In the genomic region with DNA sequence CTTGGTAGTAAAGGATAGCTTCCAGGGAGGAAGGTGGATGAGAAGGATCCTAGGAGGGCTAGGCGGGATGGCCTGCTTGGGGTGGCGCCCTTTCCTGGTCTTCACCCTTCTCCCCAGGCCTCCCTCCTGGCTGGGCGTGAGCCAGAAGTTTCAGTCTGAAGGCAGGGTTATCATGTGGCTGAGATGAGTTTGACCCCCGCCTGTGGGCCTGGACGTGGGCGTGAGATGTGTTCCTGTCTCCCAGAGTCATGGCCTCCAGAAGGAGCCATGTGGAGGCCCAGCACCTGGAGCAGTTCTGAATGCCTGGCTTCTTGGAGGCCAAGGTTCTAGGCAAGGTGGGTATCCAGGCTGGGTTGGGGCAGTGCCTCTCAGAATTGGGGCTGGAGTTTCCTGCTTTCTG, we compare ENCODE assay signal across 9 cellular contexts. TPM values are rescaled to one million over a fixed set of nuclear protein-coding genes. Genes with fewer than 3 reads are reported as not detected.
A peak's percentile ranks its signal among the peaks of the same experiment; 100 is the strongest.
DNase-seq lines count a peak whose midpoint lies in the region; ATAC-seq and TF ChIP-seq lines count a peak whose summit lies in the region.
"Not testable (repeated sequence)": the region's sequence is repeated elsewhere in the genome, so short reads cannot be mapped to it uniquely, and the experiment has no call there.
"Had no signal": no experiment of that assay in that cellular context is flagged by ENCODE, and none has a peak within 500 bp of the region (broad histone marks: within the 10 kb centered on the region; RNA-seq: fewer than 3 reads in every experiment).

No MANE protein-coding gene starts in this region.

- POLR2A ChIA-PET in HEK293 (lab: Yijun Ruan, JAX), result not testable (repeated sequence)

- H3K4me1 ChIP-seq in HEK293 (ENCODE audit: control insufficient read depth, insufficient read depth, low read length); colonic mucosa; right lobe of liver; ovary (ENCODE audit: insufficient read depth); sigmoid colon: not testable (repeated sequence)

- not testable (repeated sequence) for TF ChIP-seq POLR2A in right lobe of liver (IDR thresholded peaks at IDR 0.05); ovary (IDR thresholded peaks at IDR 0.05); sigmoid colon (IDR thresholded peaks at IDR 0.05)

- DNase-seq in activated CD8-positive, alpha-beta memory T cell treated with anti-CD3 and anti-CD28 coated beads, Interleukin-2, amount 10 ng/mL, durations not matched to agents 7 days and 5 days, result peak; percentile 37
- DNase-seq in colonic mucosa (peak; percentile 7), right lobe of liver (peak in 2 of 3 donors; percentile 7 to 11), ovary (peak in 3 of 5 donors; percentile 2 to 8 (median 7)), sigmoid colon (peak; percentile 27), type B pancreatic cell (ENCODE audit: extremely low spot score, unreplicated experiment) (peak; percentile 51)

- TF ChIP-seq EP300 in ovary (IDR thresholded peaks at IDR 0.05); sigmoid colon (IDR thresholded peaks at IDR 0.05): not testable (repeated sequence)

- not testable (repeated sequence) for H3K36me3 Mint-ChIP-seq in activated CD8-positive, alpha-beta memory T cell treated with anti-CD3 and anti-CD28 coated beads, Interleukin-2, amount 10 ng/mL, durations not matched to agents 7 days and 5 days; type B pancreatic cell

- H3K27me3 ChIP-seq in colonic mucosa, right lobe of liver, ovary, sigmoid colon: not testable (repeated sequence)

- not testable (repeated sequence) for H3K4me1 Mint-ChIP-seq in activated CD8-positive, alpha-beta memory T cell treated with anti-CD3 and anti-CD28 coated beads, Interleukin-2, amount 10 ng/mL, durations not matched to agents 7 days and 5 days; type B pancreatic cell (ENCODE audit: unreplicated experiment)

- not testable (repeated sequence) for H3K27ac Mint-ChIP-seq in activated CD8-positive, alpha-beta memory T cell treated with anti-CD3 and anti-CD28 coated beads, Interleukin-2, amount 10 ng/mL, durations not matched to agents 7 days and 5 days; type B pancreatic cell

- H3K4me3 ChIP-seq in HEK293 (ENCODE audit: low read depth, low read length); colonic mucosa; right lobe of liver; ovary; sigmoid colon: not testable (repeated sequence)

- not testable (repeated sequence) for ATAC-seq in activated CD8-positive, alpha-beta memory T cell treated with anti-CD3 and anti-CD28 coated beads, Interleukin-2, amount 10 ng/mL, durations not matched to agents 7 days and 5 days; right lobe of liver

- not testable (repeated sequence) for H3K9me3 Mint-ChIP-seq in activated CD8-positive, alpha-beta memory T cell treated with anti-CD3 and anti-CD28 coated beads, Interleukin-2, amount 10 ng/mL, durations not matched to agents 7 days and 5 days (ENCODE audit: low read depth); type B pancreatic cell

- H3K27me3 Mint-ChIP-seq in activated CD8-positive, alpha-beta memory T cell treated with anti-CD3 and anti-CD28 coated beads, Interleukin-2, amount 10 ng/mL, durations not matched to agents 7 days and 5 days; type B pancreatic cell: not testable (repeated sequence)

- H3K9ac ChIP-seq in colonic mucosa (ENCODE audit: low read depth in 2 of 2, low read length in 2 of 2), result not testable (repeated sequence)

- not testable (repeated sequence) for H3K36me3 ChIP-seq in HEK293 (ENCODE audit: control insufficient read depth in 2 of 2, insufficient read depth in 1 of 2, low read length in 2 of 2); colonic mucosa; right lobe of liver; ovary; sigmoid colon

- CTCF ChIA-PET in HEK293 (lab: Yijun Ruan, JAX); activated CD8-positive, alpha-beta memory T cell treated with anti-CD3 and anti-CD28 coated beads, Interleukin-2, amount 10 ng/mL, durations not matched to agents 7 days and 5 days (lab: Charles Lee): not testable (repeated sequence)

- intact Hi-C loops in colonic mucosa (cut with DNase I); right lobe of liver (cut with DNase I); ovary (cut with DNase I); sigmoid colon (cut with DNase I): not testable (repeated sequence)

- not testable (repeated sequence) for TF ChIP-seq CTCF in HEK293 (tag by site-specific recombination; IDR thresholded peaks at IDR 0.05); colonic mucosa (IDR thresholded peaks at IDR 0.05); right lobe of liver (IDR thresholded peaks at IDR 0.05); ovary (IDR thresholded peaks at IDR 0.05); sigmoid colon (IDR thresholded peaks at IDR 0.05); type B pancreatic cell (conservative IDR thresholded peaks at IDR 0.05)

- not testable (repeated sequence) for H3K4me3 Mint-ChIP-seq in activated CD8-positive, alpha-beta memory T cell treated with anti-CD3 and anti-CD28 coated beads, Interleukin-2, amount 10 ng/mL, durations not matched to agents 7 days and 5 days; type B pancreatic cell

- H3K9me3 ChIP-seq in HEK293 (ENCODE audit: control insufficient read depth, insufficient read depth, low read depth, low read length); colonic mucosa; right lobe of liver; ovary; sigmoid colon: not testable (repeated sequence)

- H3K27ac ChIP-seq in HEK293 (ENCODE audit: extremely low read depth, low read depth, low read length); colonic mucosa; right lobe of liver; ovary; sigmoid colon: not testable (repeated sequence)

- WGBS in right lobe of liver (ENCODE audit: insufficient coverage, low coverage, low lambda C conversion rate, missing lambda C conversion rate), result 88% methylated on average over 4 of the region's 6 CpGs
- WGBS in ovary, 3 donors, result 71 to 93% (median 83%) methylated on average over 4 to 6 of the region's 6 CpGs
- WGBS in sigmoid colon, 2 donors, result 79 to 85% methylated on average over 4 of the region's 6 CpGs

TF ChIP-seq in HEK293, 187 proteins besides CTCF, POLR2A, EP300 and RAD21:
- peak; percentile 19; the same call in 1 of the 2 replicates for TF ChIP-seq KLF1 (tag by site-specific recombination; IDR thresholded peaks at IDR 0.05)
- peak; percentile 73 for TF ChIP-seq ZFHX2 (tag by site-specific recombination; conservative IDR thresholded peaks at IDR 0.05)
- peak; percentile 80 for TF ChIP-seq EGR2 (tag by site-specific recombination; IDR thresholded peaks at IDR 0.05; ENCODE audit: low read depth)

RNA-seq across cellular contexts. Expression of a gene that starts 20.8 kb away (rescaled TPM):
- total RNA-seq in activated CD8-positive, alpha-beta memory T cell treated with anti-CD3 and anti-CD28 coated beads, Interleukin-2, amount 10 ng/mL, durations not matched to agents 7 days and 5 days, result 1 to 10 TPM; 4.2 to 4.4 TPM
- total RNA-seq in colonic mucosa (1 to 10 TPM; 6.0 to 6.3 TPM), right lobe of liver (1 to 10 TPM in 5 of 6 experiments, under 1 TPM in 1; 0.88 to 1.9 (median 1.4) TPM), ovary (1 to 10 TPM; 2.9 to 8.6 (median 6.6) TPM), sigmoid colon (1 to 10 TPM; 2.1 to 4.2 (median 2.7) TPM), type B pancreatic cell (ENCODE audit: low replicate concordance) (36.1 and 65.5 TPM in 2 replicates)
- polyA plus RNA-seq in ovary (1 to 10 TPM; 1.3 to 3.3 TPM), sigmoid colon (1 to 10 TPM; 1.2 to 3.5 (median 1.4) TPM)

RNA-seq across cellular contexts. Expression of a gene that starts 29.2 kb away (rescaled TPM):
- 1 to 10 TPM in 1 of 2 experiments, under 1 TPM in 1; 0.99 to 1.1 TPM for total RNA-seq in activated CD8-positive, alpha-beta memory T cell treated with anti-CD3 and anti-CD28 coated beads, Interleukin-2, amount 10 ng/mL, durations not matched to agents 7 days and 5 days
- 1 to 10 TPM in 1 of 2 donors, under 1 TPM in 1; 0.80 to 3.3 TPM for total RNA-seq in colonic mucosa
- total RNA-seq in right lobe of liver, result 1 to 10 TPM in 1 of 6 experiments, under 1 TPM in 5; 0.12 to 1.4 (median 0.66) TPM
- total RNA-seq in ovary, result 1 to 10 TPM in 5 of 7 donors, under 1 TPM in 2; 0.37 to 2.4 (median 1.1) TPM
- polyA plus RNA-seq in ovary, result 1 to 10 TPM in 1 of 2 donors, under 1 TPM in 1; 0.27 to 1.4 TPM
- total RNA-seq in sigmoid colon, result 1 to 10 TPM in 1 of 4 donors, under 1 TPM in 3; 0.27 to 6.3 (median 0.77) TPM
- 10 to 100 TPM in 1 of 3 donors, 1 to 10 TPM in 2; 2.0 to 10.2 (median 5.3) TPM for polyA plus RNA-seq in sigmoid colon
- 6.8 and 20.2 TPM in 2 replicates for total RNA-seq in type B pancreatic cell (ENCODE audit: low replicate concordance)

RNA-seq across cellular contexts. Expression of a gene that starts 54.5 kb away (rescaled TPM):
- under 1 TPM; 0.05 to 0.09 TPM for total RNA-seq in activated CD8-positive, alpha-beta memory T cell treated with anti-CD3 and anti-CD28 coated beads, Interleukin-2, amount 10 ng/mL, durations not matched to agents 7 days and 5 days
- total RNA-seq in colonic mucosa (under 1 TPM; 0.05 to 0.11 TPM), right lobe of liver (under 1 TPM in 1 of 6 experiments, not detected in 5; 0.04 TPM), ovary (under 1 TPM in 5 of 7 donors, not detected in 2; 0.08 to 0.20 (median 0.12) TPM), sigmoid colon (not detected), type B pancreatic cell (ENCODE audit: low replicate concordance) (0.29 TPM in 1 of 2 replicates, not detected in the other)
- polyA plus RNA-seq in ovary (not detected), sigmoid colon (under 1 TPM in 1 of 3 donors, not detected in 2; 0.25 TPM)
- total RNA-seq: CD4-positive, CD25-positive, alpha-beta regulatory T cell; HepG2 had no signal
- polyA plus RNA-seq: HepG2 had no signal
